8 cellular contexts compared by ENCODE assay signal in the genomic region with DNA sequence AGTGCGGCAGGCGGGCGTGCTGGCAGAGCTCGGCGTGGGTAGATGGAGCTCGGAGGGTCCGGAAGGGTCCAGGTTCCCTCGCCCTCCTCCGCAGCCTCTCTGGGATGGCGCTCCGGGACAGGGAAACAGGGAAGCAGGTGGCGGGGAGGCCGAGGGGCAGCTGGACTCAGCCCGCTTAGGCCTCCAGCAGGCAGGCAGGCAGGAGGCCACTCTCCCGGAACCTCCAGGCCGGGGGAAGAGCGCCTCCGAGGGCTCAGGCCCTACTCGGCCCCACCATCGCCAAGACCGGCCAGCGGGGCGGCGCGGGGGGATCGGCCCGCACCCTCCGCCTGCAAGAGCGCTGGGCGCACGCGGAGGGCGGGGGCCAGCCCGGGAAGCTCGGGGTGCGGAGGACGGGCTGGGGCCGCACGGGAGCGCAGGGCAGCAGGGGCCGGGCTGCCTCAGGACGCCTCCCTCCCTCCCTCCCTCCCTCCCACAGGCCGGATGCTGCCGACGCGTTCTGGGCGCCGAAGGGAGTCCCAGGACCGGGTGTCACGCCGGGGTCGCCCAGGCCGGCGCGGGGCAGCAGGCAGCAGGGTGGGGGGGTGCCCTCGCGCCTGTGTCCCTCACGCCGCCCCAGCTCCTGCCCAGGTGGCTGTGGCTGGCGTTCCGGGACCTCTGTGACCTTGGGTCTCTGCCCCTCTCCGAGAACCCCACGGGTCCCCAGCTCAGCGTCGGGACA. TPM values are rescaled to one million over a fixed set of nuclear protein-coding genes. Genes with fewer than 3 reads are reported as not detected.
A peak's percentile ranks its signal among the peaks of the same experiment; 100 is the strongest.
DNase-seq lines count a peak whose midpoint lies in the region; ATAC-seq and TF ChIP-seq lines count a peak whose summit lies in the region.

No MANE protein-coding gene starts in this region.

- H3K27ac ChIP-seq in HL-60 (replicated peaks), result peak overlapping the region; percentile 97
- no peak overlapping the region for H3K27ac ChIP-seq in foreskin keratinocyte

- no peak for TF ChIP-seq CTCF in Caco-2 (IDR thresholded peaks at IDR 0.05; ENCODE audit: insufficient read depth in 1 of 2, low read depth in 1 of 2, low read length in 1 of 2, severe bottlenecking in 1 of 2, unreplicated experiment in 1 of 2)
- TF ChIP-seq CTCF in HL-60 (IDR thresholded peaks at IDR 0.05; ENCODE audit: insufficient read depth, low read length), result no peak
- no peak for TF ChIP-seq CTCF in activated CD8-positive, alpha-beta T cell treated with anti-CD3 and anti-CD28 coated beads for 36 hours (IDR thresholded peaks at IDR 0.05)
- TF ChIP-seq CTCF in foreskin keratinocyte (conservative IDR thresholded peaks at IDR 0.05), result no peak
- TF ChIP-seq CTCF in osteocyte (IDR thresholded peaks at IDR 0.05), result no peak

- H3K4me1 ChIP-seq in Caco-2, result peaks cover 18% of the 10 kb centered on the region
- peaks cover 3% of the 10 kb centered on the region for H3K4me1 ChIP-seq in foreskin keratinocyte

- H3K4me3 Mint-ChIP-seq in Caco-2 (ENCODE audit: unreplicated experiment) (peak overlapping the region; percentile 72), osteocyte (ENCODE audit: unreplicated experiment) (peak overlapping the region; percentile 82)
- H3K4me3 Mint-ChIP-seq in activated CD8-positive, alpha-beta T cell treated with anti-CD3 and anti-CD28 coated beads for 36 hours, result peak overlapping the region; percentile 85

- H3K4me1 Mint-ChIP-seq in Caco-2 (ENCODE audit: low read depth, unreplicated experiment) (peaks cover 13% of the 10 kb centered on the region), osteocyte (ENCODE audit: unreplicated experiment) (peaks cover 28% of the 10 kb centered on the region)
- H3K4me1 Mint-ChIP-seq in activated CD8-positive, alpha-beta T cell treated with anti-CD3 and anti-CD28 coated beads for 36 hours (ENCODE audit: low read depth), result peaks cover 27% of the 10 kb centered on the region

- DNase-seq in Caco-2, result peak in 1 of 2 experiments; percentile 41
- peak in 1 of 2 experiments; percentile 45 for DNase-seq in HL-60 (ENCODE audit: low read depth in 1 of 2, low spot score in 1 of 2)
- peak; percentile 65 for DNase-seq in activated CD8-positive, alpha-beta T cell treated with anti-CD3 and anti-CD28 coated beads for 36 hours
- DNase-seq in foreskin keratinocyte, result no peak
- DNase-seq in osteocyte (ENCODE audit: extremely low spot score, unreplicated experiment), result no peak
- no peak for DNase-seq in SKM-1 (lab: John Stamatoyannopoulos, UW; ENCODE audit: unreplicated experiment)

- H3K27ac Mint-ChIP-seq in Caco-2 (ENCODE audit: unreplicated experiment) (peak overlapping the region; percentile 81), osteocyte (ENCODE audit: unreplicated experiment) (peak overlapping the region; percentile 74)
- peak overlapping the region; percentile 87 for H3K27ac Mint-ChIP-seq in activated CD8-positive, alpha-beta T cell treated with anti-CD3 and anti-CD28 coated beads for 36 hours

- intact Hi-C loops in Caco-2 (cut with micrococcal nuclease; ENCODE audit: unreplicated experiment), result loop anchor here (2.0 kb wide), 1 partner anchor 43 kb away; no protein-coding TSS in a partner anchor
- intact Hi-C loops in activated CD8-positive, alpha-beta T cell treated with anti-CD3 and anti-CD28 coated beads for 36 hours (cut with micrococcal nuclease), result no loop called here

- POLR2A ChIA-PET in Caco-2 (lab: Charles Lee), result interaction anchor here (0.6 kb wide), 1 partner anchor 264 kb away, joined by 19 read pairs; no protein-coding TSS in a partner anchor
- POLR2A ChIA-PET in activated CD8-positive, alpha-beta T cell treated with anti-CD3 and anti-CD28 coated beads for 36 hours (lab: Charles Lee), result interaction anchor here (0.6 to 3.5 kb wide), 9 partner anchors 9 to 182 kb away, joined by 3 to 25 read pairs (median 4); a partner anchor contains a TSS

- peaks cover 61% of the 10 kb centered on the region for H3K36me3 Mint-ChIP-seq in Caco-2 (ENCODE audit: insufficient read depth, unreplicated experiment)
- H3K36me3 Mint-ChIP-seq in activated CD8-positive, alpha-beta T cell treated with anti-CD3 and anti-CD28 coated beads for 36 hours (ENCODE audit: low read depth), result peaks cover 8% of the 10 kb centered on the region
- H3K36me3 Mint-ChIP-seq in osteocyte (ENCODE audit: unreplicated experiment), result peaks cover 10% of the 10 kb centered on the region

- H3K27me3 ChIP-seq in Caco-2 (replicated peaks; ENCODE audit: control insufficient read depth, insufficient read depth, low read length) (no peaks in the 10 kb centered on the region), HL-60 (ENCODE audit: insufficient read depth, poor library complexity, severe bottlenecking) (no peaks in the 10 kb centered on the region), foreskin keratinocyte (no peaks in the 10 kb centered on the region)

- H3K4me3 ChIP-seq in Caco-2 (ENCODE audit: low read depth, low read length) (peak overlapping the region; percentile 97), HL-60 (replicated peaks; ENCODE audit: insufficient read depth, low read length) (peak overlapping the region; percentile 72)

- no TSS peak for BruUV-seq in Caco-2 (replicated peaks; lab: Mats Ljungman, UMichigan)

- H3K27me3 Mint-ChIP-seq in Caco-2 (ENCODE audit: insufficient read depth, unreplicated experiment) (no peaks in the 10 kb centered on the region), osteocyte (ENCODE audit: unreplicated experiment) (no peaks in the 10 kb centered on the region)
- no peaks in the 10 kb centered on the region for H3K27me3 Mint-ChIP-seq in activated CD8-positive, alpha-beta T cell treated with anti-CD3 and anti-CD28 coated beads for 36 hours

- no peaks in the 10 kb centered on the region for H3K9me3 Mint-ChIP-seq in Caco-2 (ENCODE audit: unreplicated experiment)
- no peaks in the 10 kb centered on the region for H3K9me3 Mint-ChIP-seq in activated CD8-positive, alpha-beta T cell treated with anti-CD3 and anti-CD28 coated beads for 36 hours
- no peaks in the 10 kb centered on the region for H3K9me3 Mint-ChIP-seq in osteocyte (ENCODE audit: unreplicated experiment)

- H3K36me3 ChIP-seq in Caco-2 (ENCODE audit: control insufficient read depth, insufficient read depth, low read length), result peaks cover 3% of the 10 kb centered on the region

- H3K9me3 ChIP-seq in Caco-2, result no peaks in the 10 kb centered on the region

- peak; percentile 17 for ATAC-seq in GM19397 (IDR thresholded peaks at IDR 0.05; ENCODE audit: unreplicated experiment)
- peak; percentile 15 for ATAC-seq in activated CD8-positive, alpha-beta T cell treated with anti-CD3 and anti-CD28 coated beads for 36 hours
- ATAC-seq in foreskin keratinocyte, result peak; percentile 14
- ATAC-seq in GM21526 (IDR thresholded peaks at IDR 0.05; ENCODE audit: low FRiP score, unreplicated experiment), result no peak

- CTCF ChIA-PET in Caco-2 (lab: Charles Lee), result interaction anchor here (0.8 to 1.1 kb wide), 3 partner anchors 13 to 50 kb away, joined by 3 read pairs; no protein-coding TSS in a partner anchor
- CTCF ChIA-PET in activated CD8-positive, alpha-beta T cell treated with anti-CD3 and anti-CD28 coated beads for 36 hours (lab: Charles Lee), result interaction anchor here (1.3 to 1.4 kb wide), 2 partner anchors 9 to 101 kb away, joined by 3 to 5 read pairs; no protein-coding TSS in a partner anchor

RNA-seq across cellular contexts. Expression of a gene that starts 1.0 kb away (rescaled TPM):
- total RNA-seq in Caco-2 (2022) (215 and 217 TPM in 2 replicates), foreskin keratinocyte (113 and 121 TPM in 2 replicates), osteocyte (185 and 198 TPM in 2 replicates)
- 10 to 100 TPM; 62.8 to 65.9 TPM for total RNA-seq in activated CD8-positive, alpha-beta T cell treated with anti-CD3 and anti-CD28 coated beads for 36 hours
- polyA plus RNA-seq in foreskin keratinocyte, result 100 and 109 TPM in 2 replicates

RNA-seq across cellular contexts. Expression of a gene that starts 11.9 kb away (rescaled TPM):
- total RNA-seq in Caco-2 (2022) (2.3 and 2.4 TPM in 2 replicates), foreskin keratinocyte (0.60 and 0.71 TPM in 2 replicates), osteocyte (1.1 and 2.4 TPM in 2 replicates)
- total RNA-seq in activated CD8-positive, alpha-beta T cell treated with anti-CD3 and anti-CD28 coated beads for 36 hours, result 1 to 10 TPM in 1 of 2 experiments, not detected in 1; 1.3 TPM
- 0.58 and 0.80 TPM in 2 replicates for polyA plus RNA-seq in foreskin keratinocyte

RNA-seq across cellular contexts. Expression of a gene that starts 15.0 kb away (rescaled TPM):
- 250 and 259 TPM in 2 replicates for total RNA-seq in Caco-2 (2022)
- total RNA-seq in activated CD8-positive, alpha-beta T cell treated with anti-CD3 and anti-CD28 coated beads for 36 hours, result 100 to 1,000 TPM; 105 to 123 TPM
- 95.8 and 127 TPM in 2 replicates for total RNA-seq in foreskin keratinocyte
- polyA plus RNA-seq in foreskin keratinocyte, result 109 and 123 TPM in 2 replicates
- total RNA-seq in osteocyte, result 447 and 458 TPM in 2 replicates

RNA-seq across cellular contexts. Expression of a gene that starts 52.9 kb away (rescaled TPM):
- total RNA-seq in Caco-2 (2022) (37.8 and 43.0 TPM in 2 replicates), foreskin keratinocyte (12.9 and 13.8 TPM in 2 replicates), osteocyte (25.8 and 27.6 TPM in 2 replicates)
- total RNA-seq in activated CD8-positive, alpha-beta T cell treated with anti-CD3 and anti-CD28 coated beads for 36 hours, result 10 to 100 TPM; 19.8 to 21.5 TPM
- polyA plus RNA-seq in foreskin keratinocyte, result 13.6 and 16.4 TPM in 2 replicates
